In genomic region chr1:14930224-14930965, GRCh38 we compare ENCODE assay signal across 18 cellular contexts.
DNase-seq lines count a peak whose midpoint lies in the region; ATAC-seq and TF ChIP-seq lines count a peak whose summit lies in the region.
"Had no signal": no experiment of that assay in that cellular context is flagged by ENCODE, and none has a peak within 500 bp of the region (broad histone marks: within the 10 kb centered on the region; RNA-seq: fewer than 3 reads in every experiment).

No MANE protein-coding gene starts in this region.

- H3K9ac ChIP-seq in liver (ENCODE audit: low read depth in 1 of 2, low read length in 2 of 2): no peak overlapping the region
- H3K9ac ChIP-seq: SK-N-SH had no signal

- no peaks in the 10 kb centered on the region for H3K4me1 ChIP-seq in liver (ENCODE audit: control insufficient read depth in 4 of 4, insufficient read depth in 4 of 4, low read length in 3 of 4)
- peaks cover 3% of the 10 kb centered on the region for H3K4me1 ChIP-seq in prostate gland (replicated peaks)

- peaks cover 19% of the 10 kb centered on the region for H3K27me3 Mint-ChIP-seq in brain
- H3K27me3 Mint-ChIP-seq in activated T-cell treated with anti-CD3 and anti-CD28 coated beads, Interleukin-2, amount 50 U/mL, for 24 hours: peaks cover 39% of the 10 kb centered on the region

- H3K9me3 Mint-ChIP-seq in brain: no peaks in the 10 kb centered on the region
- H3K9me3 Mint-ChIP-seq in activated T-cell treated with anti-CD3 and anti-CD28 coated beads, Interleukin-2, amount 50 U/mL, for 24 hours: no peaks in the 10 kb centered on the region
- H3K9me3 Mint-ChIP-seq: activated B cell treated with CpG ODN at 0.5 μM for 24 hours; activated naive CD8-positive, alpha-beta T cell treated with anti-CD3 and anti-CD28 coated beads, Interleukin-2, amount 10 ng/mL, durations not matched to agents 7 days and 5 days; CD8-positive, alpha-beta T cell had no signal

- peak overlapping the region in 1 of 5 experiments; percentile 29 for H3K4me3 Mint-ChIP-seq in brain
- H3K4me3 Mint-ChIP-seq in activated T-cell treated with anti-CD3 and anti-CD28 coated beads, Interleukin-2, amount 50 U/mL, for 24 hours: no peak overlapping the region
- H3K4me3 Mint-ChIP-seq: activated B cell treated with CpG ODN at 0.5 μM for 24 hours; activated naive CD8-positive, alpha-beta T cell treated with anti-CD3 and anti-CD28 coated beads, Interleukin-2, amount 10 ng/mL, durations not matched to agents 7 days and 5 days; CD8-positive, alpha-beta T cell had no signal

- in situ Hi-C loops in G401 (cut with HindIII; ENCODE audit: low sequenced_read_pairs): no loop called here

- H3K27me3 ChIP-seq in liver (ENCODE audit: control insufficient read depth in 4 of 4, insufficient read depth in 4 of 4, low read length in 3 of 4) (peaks cover 0 to 17% (median 1%) of the 10 kb centered on the region in 4 donors), prostate gland (replicated peaks; ENCODE audit: insufficient read depth) (no peaks in the 10 kb centered on the region)
- H3K27me3 ChIP-seq: Peyer's patch had no signal

- DNase-seq in G401 (ENCODE audit: low spot score): peak; percentile 58
- no peak for DNase-seq in prostate gland (ENCODE audit: low spot score)
- no peak for DNase-seq in NCI-H226
- DNase-seq in activated T-cell treated with anti-CD3 and anti-CD28 coated beads, Interleukin-2, amount 50 U/mL, for 24 hours: no peak
- DNase-seq: activated B cell treated with CpG ODN at 0.5 μM for 24 hours; activated naive CD8-positive, alpha-beta T cell treated with anti-CD3 and anti-CD28 coated beads, Interleukin-2, amount 10 ng/mL, durations not matched to agents 7 days and 5 days; CD8-positive, alpha-beta T cell; effector CD8-positive, alpha-beta T cell; H7; mammary epithelial cell; SK-N-SH; stimulated activated naive CD4-positive, alpha-beta T cell treated with Interleukin-2 at 50 U/mL for 16 hours had no signal

- peak overlapping the region in 4 of 5 experiments; percentile 38 to 77 (median 54) for H3K27ac Mint-ChIP-seq in brain
- H3K27ac Mint-ChIP-seq in activated T-cell treated with anti-CD3 and anti-CD28 coated beads, Interleukin-2, amount 50 U/mL, for 24 hours: no peak overlapping the region
- H3K27ac Mint-ChIP-seq: activated B cell treated with CpG ODN at 0.5 μM for 24 hours; activated naive CD8-positive, alpha-beta T cell treated with anti-CD3 and anti-CD28 coated beads, Interleukin-2, amount 10 ng/mL, durations not matched to agents 7 days and 5 days; CD8-positive, alpha-beta T cell had no signal

- no peak for ATAC-seq in HG03571 (IDR thresholded peaks at IDR 0.05; ENCODE audit: unreplicated experiment)
- ATAC-seq in HG03521 (IDR thresholded peaks at IDR 0.05; ENCODE audit: unreplicated experiment): no peak
- ATAC-seq: CD8-positive, alpha-beta T cell had no signal

- TF ChIP-seq POLR2A in prostate gland (IDR thresholded peaks at IDR 0.05): no peak

- peaks cover 67% of the 10 kb centered on the region for H3K4me1 Mint-ChIP-seq in brain
- no peaks in the 10 kb centered on the region for H3K4me1 Mint-ChIP-seq in activated T-cell treated with anti-CD3 and anti-CD28 coated beads, Interleukin-2, amount 50 U/mL, for 24 hours (ENCODE audit: low read depth)
- H3K4me1 Mint-ChIP-seq: activated B cell treated with CpG ODN at 0.5 μM for 24 hours; activated naive CD8-positive, alpha-beta T cell treated with anti-CD3 and anti-CD28 coated beads, Interleukin-2, amount 10 ng/mL, durations not matched to agents 7 days and 5 days had no signal

- 68% methylated on average over 16 of the region's 16 CpGs for WGBS in liver
- WGBS in prostate gland: 71% methylated on average over 16 of the region's 16 CpGs

- H3K9me3 ChIP-seq in liver (ENCODE audit: control insufficient read depth in 4 of 4, low read length in 3 of 4) (no peaks in the 10 kb centered on the region), prostate gland (no peaks in the 10 kb centered on the region)
- H3K9me3 ChIP-seq: heart left ventricle, Peyer's patch, SK-N-SH had no signal

- no peak for TF ChIP-seq RAD21 in liver (IDR thresholded peaks at IDR 0.05)

- H3K4me3 ChIP-seq in liver (ENCODE audit: low read depth in 1 of 3, low read length in 3 of 3) (no peak overlapping the region), prostate gland (no peak overlapping the region)
- H3K4me3 ChIP-seq: heart left ventricle, Peyer's patch had no signal

- H3K27ac ChIP-seq in liver (ENCODE audit: low read depth in 1 of 2, low read length in 2 of 2): peak overlapping the region; percentile 58 to 66
- peak overlapping the region; percentile 32 to 57 for H3K27ac ChIP-seq in prostate gland
- H3K27ac ChIP-seq: heart left ventricle had no signal

- TF ChIP-seq CTCF in brain (conservative IDR thresholded peaks at IDR 0.05) (no peak), liver (IDR thresholded peaks at IDR 0.05; ENCODE audit: low read depth, low read length, missing input control) (no peak), prostate gland (IDR thresholded peaks at IDR 0.05) (no peak)

- intact Hi-C loops in prostate gland (cut with DNase I): no loop called here

- H3K36me3 ChIP-seq in liver (ENCODE audit: control insufficient read depth in 4 of 4, insufficient read depth in 3 of 4, low read depth in 1 of 4, low read length in 3 of 4): no peaks in the 10 kb centered on the region
- no peaks in the 10 kb centered on the region for H3K36me3 ChIP-seq in prostate gland
- H3K36me3 ChIP-seq: heart left ventricle, Peyer's patch had no signal

- no peaks in the 10 kb centered on the region for H3K36me3 Mint-ChIP-seq in brain
- no peaks in the 10 kb centered on the region for H3K36me3 Mint-ChIP-seq in activated T-cell treated with anti-CD3 and anti-CD28 coated beads, Interleukin-2, amount 50 U/mL, for 24 hours (ENCODE audit: low read depth)
- H3K36me3 Mint-ChIP-seq: activated naive CD8-positive, alpha-beta T cell treated with anti-CD3 and anti-CD28 coated beads, Interleukin-2, amount 10 ng/mL, durations not matched to agents 7 days and 5 days; CD8-positive, alpha-beta T cell had no signal

TF ChIP-seq in liver, 16 proteins besides CTCF, POLR2A, EP300 and RAD21:
- no peak for TF ChIP-seq EGR1 (IDR thresholded peaks at IDR 0.05; ENCODE audit: low read depth in 2 of 2)
- TF ChIP-seq JUND (IDR thresholded peaks at IDR 0.05): no peak
- TF ChIP-seq MAX (IDR thresholded peaks at IDR 0.05): no peak
- no peak for TF ChIP-seq TAF1 (conservative IDR thresholded peaks at IDR 0.05)
- no peak for TF ChIP-seq RXRA (IDR thresholded peaks at IDR 0.05)
- no peak for TF ChIP-seq HNF4G (IDR thresholded peaks at IDR 0.05)
- no peak for TF ChIP-seq FOXA1 (IDR thresholded peaks at IDR 0.05)
- TF ChIP-seq REST (IDR thresholded peaks at IDR 0.05): no peak
- TF ChIP-seq FOXA2 (IDR thresholded peaks at IDR 0.05): no peak
- no peak for TF ChIP-seq HNF4A (conservative IDR thresholded peaks at IDR 0.05)
- TF ChIP-seq SP1 (IDR thresholded peaks at IDR 0.05): no peak
- TF ChIP-seq YY1 (IDR thresholded peaks at IDR 0.05): no peak
- TF ChIP-seq GABPA (IDR thresholded peaks at IDR 0.05 in 1 of 2, conservative IDR thresholded peaks at IDR 0.05 in 1 of 2): no peak
- no peak for TF ChIP-seq NR2F2 (IDR thresholded peaks at IDR 0.05)
- TF ChIP-seq, protein P1, sequence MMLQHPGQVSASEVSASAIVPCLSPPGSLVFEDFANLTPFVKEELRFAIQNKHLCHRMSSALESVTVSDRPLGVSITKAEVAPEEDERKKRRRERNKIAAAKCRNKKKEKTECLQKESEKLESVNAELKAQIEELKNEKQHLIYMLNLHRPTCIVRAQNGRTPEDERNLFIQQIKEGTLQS (IDR thresholded peaks at IDR 0.05): no peak
- TF ChIP-seq, protein P2, sequence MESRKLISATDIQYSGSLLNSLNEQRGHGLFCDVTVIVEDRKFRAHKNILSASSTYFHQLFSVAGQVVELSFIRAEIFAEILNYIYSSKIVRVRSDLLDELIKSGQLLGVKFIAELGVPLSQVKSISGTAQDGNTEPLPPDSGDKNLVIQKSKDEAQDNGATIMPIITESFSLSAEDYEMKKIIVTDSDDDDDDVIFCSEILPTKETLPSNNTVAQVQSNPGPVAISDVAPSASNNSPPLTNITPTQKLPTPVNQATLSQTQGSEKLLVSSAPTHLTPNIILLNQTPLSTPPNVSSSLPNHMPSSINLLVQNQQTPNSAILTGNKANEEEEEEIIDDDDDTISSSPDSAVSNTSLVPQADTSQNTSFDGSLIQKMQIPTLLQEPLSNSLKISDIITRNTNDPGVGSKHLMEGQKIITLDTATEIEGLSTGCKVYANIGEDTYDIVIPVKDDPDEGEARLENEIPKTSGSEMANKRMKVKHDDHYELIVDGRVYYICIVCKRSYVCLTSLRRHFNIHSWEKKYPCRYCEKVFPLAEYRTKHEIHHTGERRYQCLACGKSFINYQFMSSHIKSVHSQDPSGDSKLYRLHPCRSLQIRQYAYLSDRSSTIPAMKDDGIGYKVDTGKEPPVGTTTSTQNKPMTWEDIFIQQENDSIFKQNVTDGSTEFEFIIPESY (IDR thresholded peaks at IDR 0.05): no peak
TF ChIP-seq in liver: peak in this region for 0.
